1 cellular context compared by ENCODE assay signal in the genomic region with DNA sequence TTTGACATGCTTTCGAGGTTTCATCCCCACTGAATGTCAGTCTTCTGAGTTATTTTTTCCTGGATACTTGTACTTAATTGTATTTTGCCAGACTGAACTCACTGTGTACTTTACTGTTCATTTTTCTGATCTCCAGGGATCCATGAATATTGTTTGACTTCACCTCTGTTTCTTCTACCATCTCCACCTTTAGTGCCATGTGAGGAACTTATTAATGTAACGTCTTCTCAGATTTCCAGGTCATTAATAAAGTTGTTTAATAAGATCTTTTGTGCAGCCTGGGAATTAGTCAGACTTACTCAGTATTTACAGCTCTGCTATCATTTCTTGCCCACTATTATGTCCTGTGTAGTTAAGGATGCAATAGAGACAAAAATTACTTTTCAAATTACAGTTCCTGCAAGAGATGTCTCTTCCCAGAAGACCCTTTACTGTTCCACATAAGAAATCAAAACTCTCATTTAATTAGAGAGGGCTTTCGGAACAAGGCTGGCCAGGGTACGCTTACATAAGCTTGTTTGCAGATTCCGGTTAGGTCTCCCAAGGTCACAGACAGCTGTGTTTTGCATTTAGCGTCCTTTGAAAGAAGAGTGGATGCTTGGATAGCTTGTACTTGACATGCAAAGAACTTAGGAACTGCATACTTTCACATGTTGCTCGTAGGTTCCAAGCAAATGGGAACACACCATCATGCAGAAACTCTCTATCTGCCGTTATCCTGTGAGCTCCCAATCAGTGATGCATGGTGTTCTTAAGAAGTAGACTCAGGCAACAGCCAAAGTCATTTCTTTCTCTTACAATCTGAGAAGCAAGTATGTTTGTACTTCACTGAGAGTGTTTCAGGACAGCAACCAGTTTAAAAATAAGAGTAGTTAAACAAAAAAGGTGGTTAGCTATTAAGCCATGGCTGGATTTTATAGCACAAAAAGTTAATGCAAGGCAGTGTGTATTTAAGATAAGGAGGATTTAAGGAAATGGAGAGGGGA.
TF ChIP-seq lines count a peak whose summit lies in the region.

No MANE protein-coding gene starts in this region.

TF ChIP-seq in HepG2, 621 proteins besides CTCF, POLR2A, EP300 and RAD21 (continued from another document and continues in another):
- TF ChIP-seq, protein P1, sequence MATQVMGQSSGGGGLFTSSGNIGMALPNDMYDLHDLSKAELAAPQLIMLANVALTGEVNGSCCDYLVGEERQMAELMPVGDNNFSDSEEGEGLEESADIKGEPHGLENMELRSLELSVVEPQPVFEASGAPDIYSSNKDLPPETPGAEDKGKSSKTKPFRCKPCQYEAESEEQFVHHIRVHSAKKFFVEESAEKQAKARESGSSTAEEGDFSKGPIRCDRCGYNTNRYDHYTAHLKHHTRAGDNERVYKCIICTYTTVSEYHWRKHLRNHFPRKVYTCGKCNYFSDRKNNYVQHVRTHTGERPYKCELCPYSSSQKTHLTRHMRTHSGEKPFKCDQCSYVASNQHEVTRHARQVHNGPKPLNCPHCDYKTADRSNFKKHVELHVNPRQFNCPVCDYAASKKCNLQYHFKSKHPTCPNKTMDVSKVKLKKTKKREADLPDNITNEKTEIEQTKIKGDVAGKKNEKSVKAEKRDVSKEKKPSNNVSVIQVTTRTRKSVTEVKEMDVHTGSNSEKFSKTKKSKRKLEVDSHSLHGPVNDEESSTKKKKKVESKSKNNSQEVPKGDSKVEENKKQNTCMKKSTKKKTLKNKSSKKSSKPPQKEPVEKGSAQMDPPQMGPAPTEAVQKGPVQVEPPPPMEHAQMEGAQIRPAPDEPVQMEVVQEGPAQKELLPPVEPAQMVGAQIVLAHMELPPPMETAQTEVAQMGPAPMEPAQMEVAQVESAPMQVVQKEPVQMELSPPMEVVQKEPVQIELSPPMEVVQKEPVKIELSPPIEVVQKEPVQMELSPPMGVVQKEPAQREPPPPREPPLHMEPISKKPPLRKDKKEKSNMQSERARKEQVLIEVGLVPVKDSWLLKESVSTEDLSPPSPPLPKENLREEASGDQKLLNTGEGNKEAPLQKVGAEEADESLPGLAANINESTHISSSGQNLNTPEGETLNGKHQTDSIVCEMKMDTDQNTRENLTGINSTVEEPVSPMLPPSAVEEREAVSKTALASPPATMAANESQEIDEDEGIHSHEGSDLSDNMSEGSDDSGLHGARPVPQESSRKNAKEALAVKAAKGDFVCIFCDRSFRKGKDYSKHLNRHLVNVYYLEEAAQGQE (IDR thresholded peaks at IDR 0.05; ENCODE audit: borderline replicate concordance in 1 of 2, low read depth in 1 of 2, low read length in 2 of 2) = peak in 1 of 2 experiments; percentile 71; a peak in 1 of 4 replicates
- TF ChIP-seq ZSCAN20 (CRISPR knock-in tag; IDR thresholded peaks at IDR 0.05; ENCODE audit: borderline replicate concordance) (no peak), ZC3H13 (CRISPR knock-in tag; IDR thresholded peaks at IDR 0.05) (no peak), PAX8 (CRISPR knock-in tag; IDR thresholded peaks at IDR 0.05; ENCODE audit: borderline replicate concordance) (no peak), ZNF776 (CRISPR knock-in tag; IDR thresholded peaks at IDR 0.05) (no peak), FOXO1 (CRISPR knock-in tag; IDR thresholded peaks at IDR 0.05) (peak; percentile 97), ZNF232 (CRISPR knock-in tag; IDR thresholded peaks at IDR 0.05; ENCODE audit: borderline replicate concordance) (peak; percentile 69; the same call in 1 of the 2 replicates), ZNF724P (CRISPR knock-in tag; IDR thresholded peaks at IDR 0.05; ENCODE audit: borderline replicate concordance) (no peak), POLR2AphosphoS5 (IDR thresholded peaks at IDR 0.05; ENCODE audit: low read depth, low read length) (peak; percentile 53), ZNF331 (CRISPR knock-in tag; IDR thresholded peaks at IDR 0.05) (peak; percentile 71; the same call in 1 of the 2 replicates), ZNF264 (CRISPR knock-in tag; IDR thresholded peaks at IDR 0.05) (peak; percentile 76), JARID2 (CRISPR knock-in tag; IDR thresholded peaks at IDR 0.05; ENCODE audit: insufficient replicate concordance) (no peak), EEA1 (CRISPR knock-in tag; IDR thresholded peaks at IDR 0.05; ENCODE audit: borderline replicate concordance) (no peak), ZNF672 (CRISPR knock-in tag; IDR thresholded peaks at IDR 0.05) (no peak), TSC22D2 (CRISPR knock-in tag; IDR thresholded peaks at IDR 0.05; ENCODE audit: borderline replicate concordance) (no peak), SSRP1 (CRISPR knock-in tag; IDR thresholded peaks at IDR 0.05) (0 out of 2 replicates have a peak, but pooled peaks have one; percentile 63), KLF9 (CRISPR knock-in tag; IDR thresholded peaks at IDR 0.05; ENCODE audit: low read depth) (no peak), ZMYM3 (CRISPR knock-in tag; IDR thresholded peaks at IDR 0.05) (peak; percentile 56; the same call in 1 of the 2 replicates), CREM (IDR thresholded peaks at IDR 0.05) (peak; percentile 64; the same call in 1 of the 2 replicates), CREM (CRISPR knock-in tag; IDR thresholded peaks at IDR 0.05) (no peak), TGIF2 (CRISPR knock-in tag; IDR thresholded peaks at IDR 0.05) (0 out of 2 replicates have a peak, but pooled peaks have one; percentile 48), ZNF850 (CRISPR knock-in tag; conservative IDR thresholded peaks at IDR 0.05) (no peak), SRF (IDR thresholded peaks at IDR 0.05; ENCODE audit: low read depth, low read length) (no peak), EHMT2 (IDR thresholded peaks at IDR 0.05; ENCODE audit: borderline replicate concordance, low read depth, low read length) (0 out of 2 replicates have a peak, but pooled peaks have one; percentile 2), PPARG (CRISPR knock-in tag; conservative IDR thresholded peaks at IDR 0.05) (peak; percentile 63; the same call in 1 of the 2 replicates), ARNTL (CRISPR knock-in tag; IDR thresholded peaks at IDR 0.05) (0 out of 2 replicates have a peak, but pooled peaks have one; percentile 39), ZBTB20 (CRISPR knock-in tag; IDR thresholded peaks at IDR 0.05; ENCODE audit: borderline replicate concordance, low read depth) (peak; percentile 78; the same call in 1 of the 2 replicates), MED1 (CRISPR knock-in tag; IDR thresholded peaks at IDR 0.05) (peak; percentile 99), ZEB1 (IDR thresholded peaks at IDR 0.05; ENCODE audit: insufficient replicate concordance, low read depth) (no peak), ONECUT2 (CRISPR knock-in tag; IDR thresholded peaks at IDR 0.05) (peak; percentile 65; the same call in 1 of the 2 replicates), KLF11 (CRISPR knock-in tag; IDR thresholded peaks at IDR 0.05) (no peak; the same call in 1 of the 2 replicates), PTBP1 (IDR thresholded peaks at IDR 0.05; ENCODE audit: low read depth, low read length, poor library complexity, severe bottlenecking) (no peak), ZNF326 (CRISPR knock-in tag; IDR thresholded peaks at IDR 0.05; ENCODE audit: borderline replicate concordance) (no peak), U2AF2 (IDR thresholded peaks at IDR 0.05; ENCODE audit: low read depth, low read length) (no peak), ZSCAN29 (CRISPR knock-in tag; conservative IDR thresholded peaks at IDR 0.05) (0 out of 2 replicates have a peak, but pooled peaks have one; percentile 23), SOX6 (IDR thresholded peaks at IDR 0.05) (no peak), SOX6 (CRISPR knock-in tag; IDR thresholded peaks at IDR 0.05) (peak; percentile 82), NFYC (CRISPR knock-in tag; IDR thresholded peaks at IDR 0.05) (peak; percentile 26; the same call in 1 of the 2 replicates), SNRNP70 (IDR thresholded peaks at IDR 0.05; ENCODE audit: low read depth, low read length) (no peak), CEBPG (CRISPR knock-in tag; IDR thresholded peaks at IDR 0.05) (peak; percentile 72), SALL1 (CRISPR knock-in tag; IDR thresholded peaks at IDR 0.05) (peak; percentile 98)
- TF ChIP-seq, protein P2, sequence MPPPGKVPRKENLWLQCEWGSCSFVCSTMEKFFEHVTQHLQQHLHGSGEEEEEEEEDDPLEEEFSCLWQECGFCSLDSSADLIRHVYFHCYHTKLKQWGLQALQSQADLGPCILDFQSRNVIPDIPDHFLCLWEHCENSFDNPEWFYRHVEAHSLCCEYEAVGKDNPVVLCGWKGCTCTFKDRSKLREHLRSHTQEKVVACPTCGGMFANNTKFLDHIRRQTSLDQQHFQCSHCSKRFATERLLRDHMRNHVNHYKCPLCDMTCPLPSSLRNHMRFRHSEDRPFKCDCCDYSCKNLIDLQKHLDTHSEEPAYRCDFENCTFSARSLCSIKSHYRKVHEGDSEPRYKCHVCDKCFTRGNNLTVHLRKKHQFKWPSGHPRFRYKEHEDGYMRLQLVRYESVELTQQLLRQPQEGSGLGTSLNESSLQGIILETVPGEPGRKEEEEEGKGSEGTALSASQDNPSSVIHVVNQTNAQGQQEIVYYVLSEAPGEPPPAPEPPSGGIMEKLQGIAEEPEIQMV (CRISPR knock-in tag; IDR thresholded peaks at IDR 0.05; ENCODE audit: low read depth) = no peak
- TF ChIP-seq, protein P3, sequence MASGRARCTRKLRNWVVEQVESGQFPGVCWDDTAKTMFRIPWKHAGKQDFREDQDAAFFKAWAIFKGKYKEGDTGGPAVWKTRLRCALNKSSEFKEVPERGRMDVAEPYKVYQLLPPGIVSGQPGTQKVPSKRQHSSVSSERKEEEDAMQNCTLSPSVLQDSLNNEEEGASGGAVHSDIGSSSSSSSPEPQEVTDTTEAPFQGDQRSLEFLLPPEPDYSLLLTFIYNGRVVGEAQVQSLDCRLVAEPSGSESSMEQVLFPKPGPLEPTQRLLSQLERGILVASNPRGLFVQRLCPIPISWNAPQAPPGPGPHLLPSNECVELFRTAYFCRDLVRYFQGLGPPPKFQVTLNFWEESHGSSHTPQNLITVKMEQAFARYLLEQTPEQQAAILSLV (CRISPR knock-in tag; IDR thresholded peaks at IDR 0.05; ENCODE audit: borderline replicate concordance) = no peak
- TF ChIP-seq, protein P4, sequence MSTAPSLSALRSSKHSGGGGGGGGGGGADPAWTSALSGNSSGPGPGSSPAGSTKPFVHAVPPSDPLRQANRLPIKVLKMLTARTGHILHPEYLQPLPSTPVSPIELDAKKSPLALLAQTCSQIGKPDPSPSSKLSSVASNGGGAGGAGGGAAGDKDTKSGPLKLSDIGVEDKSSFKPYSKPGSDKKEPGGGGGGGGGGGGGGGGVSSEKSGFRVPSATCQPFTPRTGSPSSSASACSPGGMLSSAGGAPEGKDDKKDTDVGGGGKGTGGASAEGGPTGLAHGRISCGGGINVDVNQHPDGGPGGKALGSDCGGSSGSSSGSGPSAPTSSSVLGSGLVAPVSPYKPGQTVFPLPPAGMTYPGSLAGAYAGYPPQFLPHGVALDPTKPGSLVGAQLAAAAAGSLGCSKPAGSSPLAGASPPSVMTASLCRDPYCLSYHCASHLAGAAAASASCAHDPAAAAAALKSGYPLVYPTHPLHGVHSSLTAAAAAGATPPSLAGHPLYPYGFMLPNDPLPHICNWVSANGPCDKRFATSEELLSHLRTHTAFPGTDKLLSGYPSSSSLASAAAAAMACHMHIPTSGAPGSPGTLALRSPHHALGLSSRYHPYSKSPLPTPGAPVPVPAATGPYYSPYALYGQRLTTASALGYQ (CRISPR knock-in tag; IDR thresholded peaks at IDR 0.05) = peak; percentile 83
- TF ChIP-seq, protein P5, sequence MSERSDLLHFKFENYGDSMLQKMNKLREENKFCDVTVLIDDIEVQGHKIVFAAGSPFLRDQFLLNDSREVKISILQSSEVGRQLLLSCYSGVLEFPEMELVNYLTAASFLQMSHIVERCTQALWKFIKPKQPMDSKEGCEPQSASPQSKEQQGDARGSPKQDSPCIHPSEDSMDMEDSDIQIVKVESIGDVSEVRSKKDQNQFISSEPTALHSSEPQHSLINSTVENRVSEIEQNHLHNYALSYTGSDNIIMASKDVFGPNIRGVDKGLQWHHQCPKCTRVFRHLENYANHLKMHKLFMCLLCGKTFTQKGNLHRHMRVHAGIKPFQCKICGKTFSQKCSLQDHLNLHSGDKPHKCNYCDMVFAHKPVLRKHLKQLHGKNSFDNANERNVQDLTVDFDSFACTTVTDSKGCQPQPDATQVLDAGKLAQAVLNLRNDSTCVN (CRISPR knock-in tag; IDR thresholded peaks at IDR 0.05; ENCODE audit: borderline replicate concordance) = peak; percentile 78; the same call in 1 of the 2 replicates
- TF ChIP-seq, protein P6, sequence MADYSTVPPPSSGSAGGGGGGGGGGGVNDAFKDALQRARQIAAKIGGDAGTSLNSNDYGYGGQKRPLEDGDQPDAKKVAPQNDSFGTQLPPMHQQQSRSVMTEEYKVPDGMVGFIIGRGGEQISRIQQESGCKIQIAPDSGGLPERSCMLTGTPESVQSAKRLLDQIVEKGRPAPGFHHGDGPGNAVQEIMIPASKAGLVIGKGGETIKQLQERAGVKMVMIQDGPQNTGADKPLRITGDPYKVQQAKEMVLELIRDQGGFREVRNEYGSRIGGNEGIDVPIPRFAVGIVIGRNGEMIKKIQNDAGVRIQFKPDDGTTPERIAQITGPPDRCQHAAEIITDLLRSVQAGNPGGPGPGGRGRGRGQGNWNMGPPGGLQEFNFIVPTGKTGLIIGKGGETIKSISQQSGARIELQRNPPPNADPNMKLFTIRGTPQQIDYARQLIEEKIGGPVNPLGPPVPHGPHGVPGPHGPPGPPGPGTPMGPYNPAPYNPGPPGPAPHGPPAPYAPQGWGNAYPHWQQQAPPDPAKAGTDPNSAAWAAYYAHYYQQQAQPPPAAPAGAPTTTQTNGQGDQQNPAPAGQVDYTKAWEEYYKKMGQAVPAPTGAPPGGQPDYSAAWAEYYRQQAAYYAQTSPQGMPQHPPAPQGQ (CRISPR knock-in tag; IDR thresholded peaks at IDR 0.05; ENCODE audit: borderline replicate concordance) = no peak
- TF ChIP-seq, protein P7, sequence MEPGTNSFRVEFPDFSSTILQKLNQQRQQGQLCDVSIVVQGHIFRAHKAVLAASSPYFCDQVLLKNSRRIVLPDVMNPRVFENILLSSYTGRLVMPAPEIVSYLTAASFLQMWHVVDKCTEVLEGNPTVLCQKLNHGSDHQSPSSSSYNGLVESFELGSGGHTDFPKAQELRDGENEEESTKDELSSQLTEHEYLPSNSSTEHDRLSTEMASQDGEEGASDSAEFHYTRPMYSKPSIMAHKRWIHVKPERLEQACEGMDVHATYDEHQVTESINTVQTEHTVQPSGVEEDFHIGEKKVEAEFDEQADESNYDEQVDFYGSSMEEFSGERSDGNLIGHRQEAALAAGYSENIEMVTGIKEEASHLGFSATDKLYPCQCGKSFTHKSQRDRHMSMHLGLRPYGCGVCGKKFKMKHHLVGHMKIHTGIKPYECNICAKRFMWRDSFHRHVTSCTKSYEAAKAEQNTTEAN (CRISPR knock-in tag; conservative IDR thresholded peaks at IDR 0.05) = peak; percentile 77; the same call in 1 of the 2 replicates
- TF ChIP-seq, protein P8, sequence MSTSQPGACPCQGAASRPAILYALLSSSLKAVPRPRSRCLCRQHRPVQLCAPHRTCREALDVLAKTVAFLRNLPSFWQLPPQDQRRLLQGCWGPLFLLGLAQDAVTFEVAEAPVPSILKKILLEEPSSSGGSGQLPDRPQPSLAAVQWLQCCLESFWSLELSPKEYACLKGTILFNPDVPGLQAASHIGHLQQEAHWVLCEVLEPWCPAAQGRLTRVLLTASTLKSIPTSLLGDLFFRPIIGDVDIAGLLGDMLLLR (CRISPR knock-in tag; IDR thresholded peaks at IDR 0.05) = no peak
